Comparison of ENCODE assay signal across 8 cellular contexts in the genomic region with DNA sequence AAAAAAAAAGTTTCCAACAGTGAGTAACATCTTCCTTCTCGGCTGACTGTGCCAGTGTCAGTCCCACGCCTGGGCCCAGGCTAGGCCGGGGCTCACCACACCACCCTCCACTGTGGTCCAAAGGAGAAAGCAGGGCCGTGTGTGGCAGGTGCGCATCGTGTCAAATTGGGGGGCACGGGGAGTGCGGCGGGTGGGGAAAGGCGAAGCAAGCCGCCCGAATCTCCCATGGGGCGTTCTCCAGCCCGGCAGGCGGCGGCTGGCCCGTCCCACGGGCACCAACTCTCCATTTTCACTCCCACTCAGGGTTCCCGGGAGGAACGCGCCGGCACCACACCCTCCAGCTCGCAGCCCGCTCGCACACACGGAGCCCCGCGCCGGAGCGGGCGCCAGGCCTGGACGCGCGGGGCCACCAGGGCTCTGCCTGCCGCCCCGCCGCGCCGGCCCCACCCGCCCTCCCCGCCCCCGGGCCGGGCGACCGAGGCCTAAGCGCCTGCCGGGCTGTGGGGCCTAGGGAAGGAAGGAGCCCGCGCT. TPM values are rescaled to one million over a fixed set of nuclear protein-coding genes. Genes with fewer than 3 reads are reported as not detected.
DNase-seq lines count a peak whose midpoint lies in the region; TF ChIP-seq lines count a peak whose summit lies in the region.

No MANE protein-coding gene starts in this region.

- TF ChIP-seq POLR2A in tibial nerve (IDR thresholded peaks at IDR 0.05) = no peak

- H4K20me1 ChIP-seq in OCI-LY3 (ENCODE audit: insufficient read depth, low read length) = peaks cover 16% of the 10 kb centered on the region

- H3K9me3 ChIP-seq in OCI-LY3 (ENCODE audit: insufficient read depth, low read length) = no peaks in the 10 kb centered on the region
- H3K9me3 ChIP-seq in parathyroid adenoma (ENCODE audit: control insufficient read depth, low read length) = no peaks in the 10 kb centered on the region
- no peaks in the 10 kb centered on the region for H3K9me3 ChIP-seq in tibial nerve

- H3K79me2 ChIP-seq in OCI-LY3 (ENCODE audit: low read length) = peaks cover 47% of the 10 kb centered on the region
- peaks cover 24% of the 10 kb centered on the region for H3K79me2 ChIP-seq in parathyroid adenoma

- H3K4me2 ChIP-seq in OCI-LY3 (ENCODE audit: low read length) = peak overlapping the region; percentile 86
- peak overlapping the region; percentile 79 for H3K4me2 ChIP-seq in parathyroid adenoma (ENCODE audit: low read length)

- peak overlapping the region; percentile 82 for H3K9ac ChIP-seq in OCI-LY3 (ENCODE audit: low read length)
- peak overlapping the region; percentile 89 for H3K9ac ChIP-seq in parathyroid adenoma

- H3K4me1 ChIP-seq in OCI-LY3 (ENCODE audit: low read length) = peaks cover 27% of the 10 kb centered on the region
- peaks cover 22% of the 10 kb centered on the region for H3K4me1 ChIP-seq in parathyroid adenoma
- H3K4me1 ChIP-seq in tibial nerve = peaks cover 0 to 46% (median 22%) of the 10 kb centered on the region in 4 donors

- H3K36me3 Mint-ChIP-seq in HFFc6 (ENCODE audit: low read depth) = peaks cover 1% of the 10 kb centered on the region; the same call in 1 of the 2 replicates
- no peaks in the 10 kb centered on the region for H3K36me3 Mint-ChIP-seq in glutamatergic neuron (ENCODE audit: unreplicated experiment)

- TF ChIP-seq CTCF in HFFc6 (IDR thresholded peaks at IDR 0.05) (no peak), OCI-LY3 (IDR thresholded peaks at IDR 0.05; ENCODE audit: low read depth, low read length) (no peak), glutamatergic neuron (IDR thresholded peaks at IDR 0.05; ENCODE audit: partially characterized antibody, unreplicated experiment) (no peak), parathyroid adenoma (IDR thresholded peaks at IDR 0.05) (no peak), tibial nerve (IDR thresholded peaks at IDR 0.05) (no peak)

- TF ChIP-seq EP300 in tibial nerve (IDR thresholded peaks at IDR 0.05) = no peak

- peak overlapping the region; percentile 75 for H3K27ac ChIP-seq in OCI-LY3 (ENCODE audit: low read length)
- H3K27ac ChIP-seq in parathyroid adenoma = peak overlapping the region; percentile 92
- H3K27ac ChIP-seq in tibial nerve = peak overlapping the region; percentile 98 to 99 (median 98)

- 1% methylated on average over 18 to 28 of the region's 49 CpGs for WGBS in tibial nerve, 2 donors

- H3K4me1 Mint-ChIP-seq in HFFc6 (ENCODE audit: low read depth) = peaks cover 43% of the 10 kb centered on the region
- peaks cover 17% of the 10 kb centered on the region for H3K4me1 Mint-ChIP-seq in glutamatergic neuron (ENCODE audit: low read depth, unreplicated experiment)

- no peak overlapping the region for H2AFZ ChIP-seq in OCI-LY3 (ENCODE audit: low read depth, low read length)
- peak overlapping the region; percentile 90 for H2AFZ ChIP-seq in parathyroid adenoma

- H3K27ac Mint-ChIP-seq in HFFc6 (peak overlapping the region; percentile 91), glutamatergic neuron (ENCODE audit: unreplicated experiment) (no peak overlapping the region)

- H3K27me3 Mint-ChIP-seq in HFFc6 (ENCODE audit: insufficient read depth) = peaks cover 2% of the 10 kb centered on the region
- no peaks in the 10 kb centered on the region for H3K27me3 Mint-ChIP-seq in glutamatergic neuron (ENCODE audit: unreplicated experiment)

- peak overlapping the region; percentile 96 for H3K4me3 Mint-ChIP-seq in HFFc6
- H3K4me3 Mint-ChIP-seq in glutamatergic neuron (ENCODE audit: unreplicated experiment) = peak overlapping the region; percentile 88

- H3K36me3 ChIP-seq in OCI-LY3 (replicated peaks; ENCODE audit: low read depth, low read length) (no peaks in the 10 kb centered on the region), parathyroid adenoma (ENCODE audit: control insufficient read depth, insufficient read depth, low read length) (no peaks in the 10 kb centered on the region), tibial nerve (no peaks in the 10 kb centered on the region)

- H3K27me3 ChIP-seq in OCI-LY3 (ENCODE audit: low read depth, low read length) (no peaks in the 10 kb centered on the region), parathyroid adenoma (ENCODE audit: control insufficient read depth, insufficient read depth, low read length) (no peaks in the 10 kb centered on the region), tibial nerve (no peaks in the 10 kb centered on the region)

- H3K4me3 ChIP-seq in OCI-LY3 (ENCODE audit: low read length) (peak overlapping the region; percentile 82), parathyroid adenoma (ENCODE audit: low read depth, low read length) (peak overlapping the region; percentile 65), tibial nerve (peak overlapping the region; percentile 68 to 94 (median 82))

- DNase-seq in ELF-1 (ENCODE audit: low read depth, low spot score) (peak; percentile 32), HFFc6 (no peak), glutamatergic neuron (no peak), tibial nerve (ENCODE audit: low spot score in 2 of 2) (peak; percentile 13 to 17), NCI-H1694 (lab: John Stamatoyannopoulos, UW) (no peak)
- DNase-seq in activated naive CD4-positive, alpha-beta T cell (lab: John Stamatoyannopoulos, UW) = peak in 3 of 4 experiments; percentile 34 to 51 (median 34)

- H3K9me3 Mint-ChIP-seq in HFFc6 = no peaks in the 10 kb centered on the region
- no peaks in the 10 kb centered on the region for H3K9me3 Mint-ChIP-seq in glutamatergic neuron (ENCODE audit: unreplicated experiment)

RNA-seq across cellular contexts. Expression of a gene that starts 0.6 kb away (rescaled TPM):
- total RNA-seq in HFFc6 (2021; fragmentation: NEBNext Ultra II Directional; extraction: Animal tissue kit (Norgen Biotek cat#: 25700)) = 10 to 100 TPM; 40.7 to 45.2 (median 44.1) TPM
- 12.0 TPM for total RNA-seq in glutamatergic neuron (ENCODE audit: unreplicated experiment)
- total RNA-seq in tibial nerve = 10 to 100 TPM; 18.4 to 34.8 (median 24.1) TPM

Comparison
In these comparisons a context has a peak if more than half of its experiments do, and no peak if none do; other contexts are left out.
1. DNase-seq: peak in ELF-1 (single experiment), activated naive CD4-positive, alpha-beta T cell (3 of 4) and tibial nerve (2 of 2); none in HFFc6 (single experiment), glutamatergic neuron (single experiment) and NCI-H1694 (single experiment).
2. Peak in every context shown above with its lines, with median percentiles within 50 percentile points of each other: H3K27ac ChIP-seq and H3K4me3 ChIP-seq.